ENCODE assay signal across 25 cellular contexts in genomic region chr13:100922599-100922998, GRCh38.
A peak's percentile ranks its signal among the peaks of the same experiment; 100 is the strongest.
DNase-seq lines count a peak whose midpoint lies in the region; ATAC-seq, FAIRE-seq and TF ChIP-seq lines count a peak whose summit lies in the region.
"Had no signal": no experiment of that assay in that cellular context is flagged by ENCODE, and none has a peak within 500 bp of the region (broad histone marks: within the 10 kb centered on the region; RNA-seq: fewer than 3 reads in every experiment).

No MANE protein-coding gene starts in this region.

- FAIRE-seq in HepG2 (lab: Jason Lieb, UNC) = no peak
- FAIRE-seq: A549, D721Med, GM12878, GM19239 had no signal

- no peak for ATAC-seq in HepG2
- no peak for ATAC-seq in right lobe of liver
- ATAC-seq: A549, GM12878, GM23338, HCT116 had no signal

- H3K36me3 ChIP-seq in HepG2 (replicated peaks in 1 of 2; ENCODE audit: control insufficient read depth in 1 of 2, insufficient read depth in 2 of 2, low read length in 2 of 2) (no peaks in the 10 kb centered on the region), right lobe of liver (no peaks in the 10 kb centered on the region), neural progenitor cell (no peaks in the 10 kb centered on the region)
- H3K36me3 ChIP-seq: BE2C; BLaER1 treated with 17β-estradiol and CSF1 and Interleukin-3, amounts not matched to agents 10 nM and 100 nM had no signal

- in situ Hi-C loops in HepG2 (cut with HindIII; ENCODE audit: extremely low pct_ligation_motif_present, low pct_unique_long_range_greater_than_20kb) = no loop called here

- no peak overlapping the region for H3K4me2 ChIP-seq in HepG2 (ENCODE audit: low read depth, low read length)
- H3K4me2 ChIP-seq in neural progenitor cell = no peak overlapping the region
- H3K4me2 ChIP-seq: A549; BLaER1 treated with 17β-estradiol and CSF1 and Interleukin-3, amounts not matched to agents 10 nM and 100 nM; GM23338 had no signal

- TF ChIP-seq RAD21 in HepG2 (CRISPR knock-in tag; IDR thresholded peaks at IDR 0.05) = no peak

- H3K27me3 Mint-ChIP-seq in neural progenitor cell (ENCODE audit: insufficient read depth, low read depth) = no peaks in the 10 kb centered on the region

- H3K4me1 ChIP-seq in HepG2 (ENCODE audit: insufficient read depth, low read length) = no peaks in the 10 kb centered on the region
- no peaks in the 10 kb centered on the region for H3K4me1 ChIP-seq in right lobe of liver
- H3K4me1 ChIP-seq in neural progenitor cell = peaks cover 7% of the 10 kb centered on the region
- H3K4me1 ChIP-seq: A549; BE2C; BLaER1 treated with 17β-estradiol and CSF1 and Interleukin-3, amounts not matched to agents 10 nM and 100 nM had no signal

- no peak overlapping the region for H3K4me3 ChIP-seq in HepG2 (replicated peaks in 1 of 3; ENCODE audit: insufficient read depth in 1 of 3, low read depth in 2 of 3, low read length in 3 of 3)
- no peak overlapping the region for H3K4me3 ChIP-seq in right lobe of liver
- H3K4me3 ChIP-seq in fibroblast of mammary gland (ENCODE audit: control insufficient read depth, low read depth, low read length) = no peak overlapping the region
- H3K4me3 ChIP-seq in neural progenitor cell = no peak overlapping the region
- H3K4me3 ChIP-seq: A549; BLaER1 treated with 17β-estradiol and CSF1 and Interleukin-3, amounts not matched to agents 10 nM and 100 nM; GM12878; GM23338 had no signal

- no TSS peak for BruUV-seq in HepG2 (replicated peaks; lab: Mats Ljungman, UMichigan)

- H3K27me3 ChIP-seq in HepG2 (ENCODE audit: control insufficient read depth in 1 of 2, insufficient read depth in 2 of 2, low read length in 2 of 2) = no peaks in the 10 kb centered on the region
- no peaks in the 10 kb centered on the region for H3K27me3 ChIP-seq in right lobe of liver
- H3K27me3 ChIP-seq in neural progenitor cell = no peaks in the 10 kb centered on the region
- H3K27me3 ChIP-seq: BE2C; BLaER1 treated with 17β-estradiol and CSF1 and Interleukin-3, amounts not matched to agents 10 nM and 100 nM had no signal

- H3K9ac ChIP-seq in HepG2 (ENCODE audit: insufficient read depth, low read depth, low read length) (no peak overlapping the region), neural progenitor cell (no peak overlapping the region)
- H3K9ac ChIP-seq: BLaER1 treated with 17β-estradiol and CSF1 and Interleukin-3, amounts not matched to agents 10 nM and 100 nM had no signal

- H3K27ac ChIP-seq in HepG2 (ENCODE audit: extremely low read length, insufficient read depth, low read length) (no peak overlapping the region), right lobe of liver (no peak overlapping the region), neural progenitor cell (no peak overlapping the region)
- H3K27ac ChIP-seq: A549; BLaER1 treated with 17β-estradiol and CSF1 and Interleukin-3, amounts not matched to agents 10 nM and 100 nM had no signal

- H3K9me3 ChIP-seq in HepG2 (ENCODE audit: low read length) (no peaks in the 10 kb centered on the region), right lobe of liver (no peaks in the 10 kb centered on the region), neural progenitor cell (ENCODE audit: low read depth) (no peaks in the 10 kb centered on the region)
- H3K9me3 ChIP-seq: A549; BE2C; BLaER1 treated with 17β-estradiol and CSF1 and Interleukin-3, amounts not matched to agents 10 nM and 100 nM had no signal

- H3K36me3 Mint-ChIP-seq in neural progenitor cell = no peaks in the 10 kb centered on the region
- H3K36me3 Mint-ChIP-seq: CD14-positive monocyte; CD8-positive, alpha-beta memory T cell had no signal

- POLR2A ChIA-PET in HepG2 (lab: Yijun Ruan, JAX) = no interaction called here

- H2AFZ ChIP-seq in HepG2 (ENCODE audit: low read length) = no peak overlapping the region
- H2AFZ ChIP-seq in neural progenitor cell (replicated peaks) = peak overlapping the region; percentile 38
- H2AFZ ChIP-seq: GM23338 had no signal

- peaks cover under 1% of the 10 kb centered on the region for H3K9me3 Mint-ChIP-seq in neural progenitor cell
- H3K9me3 Mint-ChIP-seq: CD4-positive, alpha-beta T cell; GM23338; H9 had no signal

- intact Hi-C loops in HepG2 (cut with micrococcal nuclease; ENCODE audit: unreplicated experiment) = no loop called here
- intact Hi-C loops in right lobe of liver (cut with DNase I) = no loop called here

- H3F3A ChIP-seq in neural progenitor cell (ENCODE audit: low read depth) = no peaks in the 10 kb centered on the region

- no peak for TF ChIP-seq CTCF in HepG2 (CRISPR knock-in tag; IDR thresholded peaks at IDR 0.05)
- no peak for TF ChIP-seq CTCF in right lobe of liver (IDR thresholded peaks at IDR 0.05)
- TF ChIP-seq CTCF in fibroblast of mammary gland (conservative IDR thresholded peaks at IDR 0.05; ENCODE audit: control insufficient read depth, insufficient read depth, low read depth, low read length) = no peak
- no peak for TF ChIP-seq CTCF in neural progenitor cell (IDR thresholded peaks at IDR 0.05)

- no peak for TF ChIP-seq POLR2A in HepG2 (IDR thresholded peaks at IDR 0.05; ENCODE audit: insufficient read depth in 1 of 2, low read depth in 2 of 2, low read length in 2 of 2)
- no peak for TF ChIP-seq POLR2A in right lobe of liver (IDR thresholded peaks at IDR 0.05)

- no peak overlapping the region for H3K4me3 Mint-ChIP-seq in neural progenitor cell
- H3K4me3 Mint-ChIP-seq: CD14-positive monocyte; CD4-positive, alpha-beta T cell; CD8-positive, alpha-beta memory T cell; GM23338; H9 had no signal

- WGBS in HepG2 (ENCODE audit: low lambda C conversion rate) = 3% methylated on average over 3 of the region's 3 CpGs
- WGBS in right lobe of liver (ENCODE audit: insufficient coverage, low coverage, low lambda C conversion rate, missing lambda C conversion rate) = 41% methylated on average over 3 of the region's 3 CpGs

- H3K79me2 ChIP-seq in HepG2 (ENCODE audit: insufficient read depth, low read length) (no peaks in the 10 kb centered on the region), neural progenitor cell (ENCODE audit: low read depth) (no peaks in the 10 kb centered on the region)

- CTCF ChIA-PET in HepG2 (lab: Yijun Ruan, JAX; ENCODE audit: low intra/inter-chr PET ratio, low total read pairs) = no interaction called here

- H3K27ac Mint-ChIP-seq in neural progenitor cell = no peak overlapping the region
- H3K27ac Mint-ChIP-seq: CD14-positive monocyte; CD4-positive, alpha-beta T cell; CD8-positive, alpha-beta memory T cell; GM23338; H9 had no signal

- peaks cover 8% of the 10 kb centered on the region for H3K4me1 Mint-ChIP-seq in neural progenitor cell
- H3K4me1 Mint-ChIP-seq: CD14-positive monocyte; CD8-positive, alpha-beta memory T cell; H9 had no signal

- TF ChIP-seq EP300 in HepG2 (IDR thresholded peaks at IDR 0.05; ENCODE audit: low read depth in 2 of 2, low read length in 2 of 2) (no peak), HepG2 (CRISPR knock-in tag; IDR thresholded peaks at IDR 0.05; ENCODE audit: borderline replicate concordance) (no peak)

- no peak for DNase-seq in HepG2 (ENCODE audit: low spot score)
- no peak for DNase-seq in right lobe of liver
- peak; percentile 4 for DNase-seq in fibroblast of mammary gland (ENCODE audit: low read depth)
- no peak for DNase-seq in neural progenitor cell (ENCODE audit: low spot score)
- DNase-seq in hippocampal formation (lab: John Stamatoyannopoulos, UW) = no peak
- DNase-seq in inferior parietal cortex (ENCODE audit: extremely low spot score) = no peak
- DNase-seq: 8988T; ACHN; AML-193; BE2C; CD4-positive, alpha-beta T cell; CD8-positive, alpha-beta memory T cell; DMS 273 treated with DMSO at 0.1 percent for 48 hours; DMS79; EL; GDM1; H9 had no signal

- H4K20me1 ChIP-seq in HepG2 (ENCODE audit: insufficient read depth, low read length) (no peaks in the 10 kb centered on the region), neural progenitor cell (ENCODE audit: low read depth) (no peaks in the 10 kb centered on the region)
- H4K20me1 ChIP-seq: BLaER1 treated with 17β-estradiol and CSF1 and Interleukin-3, amounts not matched to agents 10 nM and 100 nM had no signal

TF ChIP-seq in HepG2, 621 proteins besides CTCF, POLR2A, EP300 and RAD21 (continues in another document):
- no peak for TF ChIP-seq SPEN (CRISPR knock-in tag; IDR thresholded peaks at IDR 0.05; ENCODE audit: low read depth)
- TF ChIP-seq MTF2 (CRISPR knock-in tag; IDR thresholded peaks at IDR 0.05; ENCODE audit: borderline replicate concordance) = no peak
- TF ChIP-seq BATF2 (CRISPR knock-in tag; IDR thresholded peaks at IDR 0.05) = no peak
- TF ChIP-seq ZNF326 (CRISPR knock-in tag; IDR thresholded peaks at IDR 0.05; ENCODE audit: borderline replicate concordance) = no peak
- TF ChIP-seq ZNF660 (CRISPR knock-in tag; IDR thresholded peaks at IDR 0.05; ENCODE audit: borderline replicate concordance, low read depth) = no peak
- TF ChIP-seq FLYWCH1 (CRISPR knock-in tag; IDR thresholded peaks at IDR 0.05) = no peak
- no peak for TF ChIP-seq PRDM10 (CRISPR knock-in tag; IDR thresholded peaks at IDR 0.05; ENCODE audit: low read depth)
